18 cellular contexts compared by ENCODE assay signal in the genomic region with DNA sequence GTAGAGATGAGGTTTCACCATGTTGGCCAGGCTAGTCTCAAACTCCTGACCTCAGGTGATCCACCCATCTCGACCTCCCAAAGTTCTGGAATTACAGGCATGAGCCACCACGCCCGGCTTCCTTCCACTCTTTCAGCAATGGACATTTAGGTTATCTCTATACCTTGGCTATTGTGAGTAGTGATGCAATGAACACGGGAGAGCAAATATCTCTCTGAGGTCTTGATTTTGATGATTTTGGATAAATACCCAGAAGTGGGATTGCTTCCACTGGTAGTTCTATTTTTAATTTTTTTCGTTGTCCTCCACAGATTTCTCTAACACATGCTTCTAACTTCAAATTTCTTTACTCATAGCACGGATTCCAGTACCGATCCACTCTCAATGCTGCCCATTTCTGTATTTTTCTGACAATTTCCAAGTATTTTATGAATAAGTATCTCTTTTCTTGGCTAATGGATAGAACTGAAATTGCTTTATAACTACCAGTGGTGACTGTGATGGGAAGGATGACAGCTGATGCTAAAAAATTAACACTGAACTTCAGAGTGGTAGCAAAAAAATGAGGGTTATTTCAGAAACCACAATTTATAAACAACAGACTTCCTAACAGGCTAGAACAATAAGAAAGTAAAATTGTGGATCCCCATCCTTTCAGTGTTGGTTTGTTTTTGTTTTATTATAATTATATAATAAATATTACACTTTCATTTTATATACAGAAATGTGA.
"Had no signal": no experiment of that assay in that cellular context is flagged by ENCODE, and none has a peak within 500 bp of the region (broad histone marks: within the 10 kb centered on the region; RNA-seq: fewer than 3 reads in every experiment).

No MANE protein-coding gene starts in this region.

- DNase-seq: activated CD4-positive, alpha-beta T cell treated with anti-CD3 and anti-CD28 coated beads, Interleukin-2, amount 50 U/mL, for 4 hours; activated CD8-positive, alpha-beta memory T cell treated with anti-CD3 and anti-CD28 coated beads for 24 hours; activated CD8-positive, alpha-beta memory T cell treated with anti-CD3 and anti-CD28 coated beads, Interleukin-2, amount 50 U/mL, for 4 hours; activated T-cell treated with anti-CD3 and anti-CD28 coated beads, Interleukin-2, amount 50 U/mL, for 24 hours; colonic mucosa; dorsolateral prefrontal cortex; heart right ventricle; left colon; naive thymus-derived CD4-positive, alpha-beta T cell; occipital lobe; posterior cingulate gyrus; right lobe of liver; stimulated activated CD4-positive, alpha-beta T cell treated with anti-CD3 and anti-CD28 coated beads, Interleukin-4, amount 100 ng/mL, for 1 hour; stimulated activated naive CD4-positive, alpha-beta T cell treated with Interleukin-2 at 50 U/mL for 16 hours; T1000 had no signal

- H3K27me3 ChIP-seq: breast epithelium, colonic mucosa, right lobe of liver, vagina had no signal

- H3K27ac ChIP-seq: breast epithelium, colonic mucosa, dorsolateral prefrontal cortex, heart right ventricle, right lobe of liver, thoracic aorta, vagina had no signal

- H3K36me3 ChIP-seq: breast epithelium, colonic mucosa, heart right ventricle, right lobe of liver, thoracic aorta, vagina had no signal

- H3K4me3 ChIP-seq: breast epithelium, colonic mucosa, dorsolateral prefrontal cortex, heart right ventricle, right lobe of liver, thoracic aorta, vagina had no signal

- H3K9me3 ChIP-seq: breast epithelium, colonic mucosa, heart right ventricle, right lobe of liver, thoracic aorta, vagina had no signal

- H3K4me1 ChIP-seq: breast epithelium, colonic mucosa, right lobe of liver, vagina had no signal
